ENCODE assay signal across 14 cellular contexts in the genomic region with DNA sequence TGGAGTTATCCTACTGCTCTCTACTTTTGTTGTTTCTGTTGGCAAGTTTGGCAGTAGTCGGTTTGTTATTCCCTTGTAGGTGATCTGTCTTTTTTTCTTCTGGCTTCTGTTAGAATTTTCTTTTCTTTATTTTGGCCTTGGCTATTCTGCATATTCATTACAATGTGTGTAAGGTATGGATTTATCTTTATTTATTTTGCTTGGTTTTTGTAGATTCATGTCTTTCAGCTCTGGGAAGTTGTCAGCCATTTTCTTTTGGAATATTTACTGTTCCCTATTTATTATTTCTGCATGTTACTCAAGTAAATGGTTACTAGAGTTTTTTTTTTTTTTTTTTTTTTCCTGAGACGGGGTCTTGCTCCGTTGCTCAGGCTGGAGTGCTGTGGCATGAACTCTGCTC. TPM values are rescaled to one million over a fixed set of nuclear protein-coding genes. Genes with fewer than 3 reads are reported as not detected.
DNase-seq lines count a peak whose midpoint lies in the region; ATAC-seq and TF ChIP-seq lines count a peak whose summit lies in the region.
"Had no signal": no experiment of that assay in that cellular context is flagged by ENCODE, and none has a peak within 500 bp of the region (broad histone marks: within the 10 kb centered on the region; RNA-seq: fewer than 3 reads in every experiment).

No MANE protein-coding gene starts in this region.

- H3K36me3 Mint-ChIP-seq in T-cell, result peaks cover 19% of the 10 kb centered on the region
- peaks cover 0 to 7% of the 10 kb centered on the region in 2 donors for H3K36me3 Mint-ChIP-seq in naive B cell

- H3K27ac ChIP-seq in left ventricle myocardium inferior (replicated peaks) (peak overlapping the region; percentile 82), testis (peak overlapping the region; percentile 12 to 14)

- H3K36me3 ChIP-seq in left ventricle myocardium inferior (peaks cover 14% of the 10 kb centered on the region), testis (ENCODE audit: low read depth, missing control alignments) (no peaks in the 10 kb centered on the region)

- DNase-seq in left ventricle myocardium inferior (no peak), left cardiac atrium (no peak), T-cell (no peak), naive B cell (no peak), testis (no peak)
- no peak for DNase-seq in activated effector memory CD4-positive, alpha-beta T cell treated with anti-CD3 and anti-CD28 coated beads, Interleukin-2, amount 50 U/mL, for 16 hours
- DNase-seq: ACHN, DMS 273 treated with DMSO at 0.1 percent for 48 hours, EL, Karpas-422, NCI-H1105 treated with DMSO at 0.1 percent for 48 hours, NCI-H187, NCI-H446 had no signal

- peak overlapping the region; percentile 73 to 80 for H3K27ac Mint-ChIP-seq in T-cell
- H3K27ac Mint-ChIP-seq in naive B cell, result peak overlapping the region; percentile 49 to 89 (median 76)

- H3K4me1 Mint-ChIP-seq in T-cell, result peaks cover 75 to 87% (median 80%) of the 10 kb centered on the region in 3 donors
- peaks cover 65 to 98% (median 82%) of the 10 kb centered on the region in 3 donors for H3K4me1 Mint-ChIP-seq in naive B cell

- WGBS in testis, 2 donors, result 87 to 90% methylated on average over 3 of the region's 3 CpGs

- no peaks in the 10 kb centered on the region for H3K9me3 ChIP-seq in left ventricle myocardium inferior (replicated peaks)
- no peaks in the 10 kb centered on the region for H3K9me3 ChIP-seq in testis

- TF ChIP-seq CTCF in left ventricle myocardium inferior (IDR thresholded peaks at IDR 0.05; ENCODE audit: borderline replicate concordance) (no peak), testis (IDR thresholded peaks at IDR 0.05) (no peak)

- H3K27me3 ChIP-seq in left ventricle myocardium inferior (ENCODE audit: low read depth), result no peaks in the 10 kb centered on the region
- no peaks in the 10 kb centered on the region for H3K27me3 ChIP-seq in testis

- H3K4me3 ChIP-seq in left ventricle myocardium inferior, result no peak overlapping the region
- no peak overlapping the region for H3K4me3 ChIP-seq in testis

- TF ChIP-seq POLR2A in testis (IDR thresholded peaks at IDR 0.05), result no peak

- H3K4me1 ChIP-seq in left ventricle myocardium inferior, result peaks cover 100% of the 10 kb centered on the region
- peaks cover 66% of the 10 kb centered on the region for H3K4me1 ChIP-seq in testis

- intact Hi-C loops in left ventricle myocardium inferior (cut with micrococcal nuclease) (no loop called here), left cardiac atrium (cut with DNase I) (no loop called here), testis (cut with DNase I; ENCODE audit: low total_unique reads) (no loop called here)

- POLR2A ChIA-PET in T-cell (lab: Charles Lee), result no interaction called here

- H3K27me3 Mint-ChIP-seq in T-cell (no peaks in the 10 kb centered on the region), naive B cell (no peaks in the 10 kb centered on the region)

- no peak for ATAC-seq in left cardiac atrium
- no peak for ATAC-seq in T-cell (replicated peaks in 1 of 4)
- ATAC-seq in naive B cell (ENCODE audit: low read depth in 2 of 2), result no peak
- ATAC-seq in HG03159 (IDR thresholded peaks at IDR 0.05; ENCODE audit: unreplicated experiment), result no peak

- H3K4me3 Mint-ChIP-seq in T-cell (no peak overlapping the region), naive B cell (peak overlapping the region in 7 of 8 donors; percentile 13 to 70 (median 61))

- CTCF ChIA-PET in T-cell (lab: Charles Lee), result interaction anchor here in 1 of 2 donors (0.6 kb wide), 1 partner anchor 110 kb away, joined by 3 read pairs; no protein-coding TSS in a partner anchor

- no peaks in the 10 kb centered on the region for H3K9me3 Mint-ChIP-seq in T-cell
- H3K9me3 Mint-ChIP-seq in naive B cell, result peaks cover 0 to 6% (median 0%) of the 10 kb centered on the region in 7 donors

RNA-seq across cellular contexts. Expression of gene ADD1, which starts 12.6 kb away (rescaled TPM):
- total RNA-seq in left ventricle myocardium inferior (212 TPM), left cardiac atrium (100 to 1,000 TPM; 200 to 209 TPM), T-cell (100 to 1,000 TPM; 241 to 274 (median 256) TPM), testis (100 to 1,000 TPM; 318 to 355 TPM)
- polyA plus RNA-seq in naive B cell (ENCODE audit: low read depth in 6 of 6) (100 to 1,000 TPM; 325 to 440 (median 349) TPM), testis (ENCODE audit: insufficient read depth, low read depth, low replicate concordance) (233 TPM)

Comparison
In these comparisons a context has a peak if more than half of its experiments do, and no peak if none do; other contexts are left out.
1. H3K4me3 Mint-ChIP-seq: peak in naive B cell (7 of 8); none in T-cell (0 of 3).